ENCODE assay signal across 17 cellular contexts in the genomic region with DNA sequence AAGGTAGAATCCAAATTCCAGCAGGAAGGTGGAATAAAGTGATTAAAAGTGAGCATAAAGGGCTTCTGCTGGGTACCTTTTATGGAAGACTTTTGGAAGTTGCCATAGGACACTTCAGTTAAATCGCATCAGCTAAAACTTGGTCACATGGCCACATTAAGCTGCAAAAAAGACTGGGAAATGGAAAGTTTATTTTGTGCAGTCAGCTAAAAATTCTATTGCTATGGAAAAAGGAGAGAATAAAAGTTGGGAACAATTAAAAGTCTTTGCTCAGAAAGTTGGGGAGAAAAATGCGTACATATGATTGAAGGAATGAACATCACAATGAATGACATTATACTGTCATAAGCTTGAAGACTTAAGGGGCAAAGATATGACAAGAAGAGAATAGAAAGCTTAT. TPM values are rescaled to one million over a fixed set of nuclear protein-coding genes. Genes with fewer than 3 reads are reported as not detected.
DNase-seq lines count a peak whose midpoint lies in the region; ATAC-seq, FAIRE-seq and TF ChIP-seq lines count a peak whose summit lies in the region.
"Had no signal": no experiment of that assay in that cellular context is flagged by ENCODE, and none has a peak within 500 bp of the region (broad histone marks: within the 10 kb centered on the region; RNA-seq: fewer than 3 reads in every experiment).

No MANE protein-coding gene starts in this region.

- peaks cover 2% of the 10 kb centered on the region for H3K9me3 Mint-ChIP-seq in progenitor cell of endocrine pancreas (ENCODE audit: low read depth)
- no peaks in the 10 kb centered on the region for H3K9me3 Mint-ChIP-seq in natural killer cell
- no peaks in the 10 kb centered on the region for H3K9me3 Mint-ChIP-seq in stimulated activated effector memory CD8-positive, alpha-beta T cell treated with anti-CD3 and anti-CD28 coated beads, Interleukin-12 subunit alpha, Interleukin-12 subunit beta, amount 100 ng/mL, for 72 hours
- H3K9me3 Mint-ChIP-seq: CD4-positive, alpha-beta memory T cell had no signal

- H3K9ac ChIP-seq in MM.1S (ENCODE audit: low read length), result peak overlapping the region; percentile 23; the same call in 1 of the 2 replicates
- no peak overlapping the region for H3K9ac ChIP-seq in K562 (ENCODE audit: insufficient read depth in 1 of 2, low read depth in 2 of 2, low read length in 2 of 2)

- no peak for DNase-seq in GM19239 (ENCODE audit: insufficient read length, low spot score)
- no peak for DNase-seq in MM.1S
- no peak for DNase-seq in K562 (ENCODE audit: extremely low read depth in 1 of 4, low spot score in 3 of 4)
- DNase-seq in progenitor cell of endocrine pancreas (ENCODE audit: low spot score, unreplicated experiment), result no peak
- DNase-seq in natural killer cell, result no peak
- DNase-seq in GM10266 (ENCODE audit: extremely low spot score), result no peak
- DNase-seq in epidermal melanocyte (ENCODE audit: insufficient read length, low spot score), result no peak
- DNase-seq in stimulated activated effector memory CD8-positive, alpha-beta T cell treated with anti-CD3 and anti-CD28 coated beads, Interleukin-12 subunit alpha, Interleukin-12 subunit beta, amount 100 ng/mL, for 72 hours (ENCODE audit: low spot score in 2 of 2), result no peak
- DNase-seq: BE2C, DMS79 had no signal

- H3K27me3 ChIP-seq in MM.1S (replicated peaks; ENCODE audit: insufficient read depth, low read length) (no peaks in the 10 kb centered on the region), K562 (ENCODE audit: control insufficient read depth in 2 of 2, insufficient read depth in 2 of 2, low read length in 2 of 2) (no peaks in the 10 kb centered on the region)
- H3K27me3 ChIP-seq: BE2C had no signal

- H3K4me1 Mint-ChIP-seq in progenitor cell of endocrine pancreas (ENCODE audit: low read depth) (peaks cover 17% of the 10 kb centered on the region), natural killer cell (peaks cover 4 to 6% of the 10 kb centered on the region in 2 donors)
- peaks cover 6% of the 10 kb centered on the region for H3K4me1 Mint-ChIP-seq in stimulated activated effector memory CD8-positive, alpha-beta T cell treated with anti-CD3 and anti-CD28 coated beads, Interleukin-12 subunit alpha, Interleukin-12 subunit beta, amount 100 ng/mL, for 72 hours

- H3K27me3 Mint-ChIP-seq in progenitor cell of endocrine pancreas, result no peaks in the 10 kb centered on the region
- peaks cover 3 to 5% of the 10 kb centered on the region in 2 donors for H3K27me3 Mint-ChIP-seq in natural killer cell (ENCODE audit: low read depth in 2 of 2)
- H3K27me3 Mint-ChIP-seq: CD4-positive, alpha-beta memory T cell had no signal

- H4K20me1 ChIP-seq in MM.1S (ENCODE audit: insufficient read depth, low read length), result no peaks in the 10 kb centered on the region
- H4K20me1 ChIP-seq in K562 (replicated peaks; ENCODE audit: control insufficient read depth, insufficient read depth, low read length), result no peaks in the 10 kb centered on the region

- intact Hi-C loops in K562 (cut with micrococcal nuclease), result no loop called here
- intact Hi-C loops in natural killer cell (cut with micrococcal nuclease), result no loop called here

- H3K36me3 ChIP-seq in MM.1S (replicated peaks; ENCODE audit: insufficient read depth, low read length) (no peaks in the 10 kb centered on the region), K562 (ENCODE audit: control insufficient read depth, insufficient read depth, low read length) (no peaks in the 10 kb centered on the region)
- H3K36me3 ChIP-seq: BE2C had no signal

- H3K4me3 ChIP-seq in MM.1S (ENCODE audit: low read length) (0 out of 2 replicates have a peak overlapping the region, but pooled peaks have one; percentile 4), K562 (no peak overlapping the region)

- H3K27ac ChIP-seq in MM.1S (ENCODE audit: low read length) (peak overlapping the region; percentile 83), K562 (ENCODE audit: extremely low read depth, low read depth, low read length) (no peak overlapping the region)
- H3K27ac ChIP-seq: C4-2B, HL-60 had no signal

- H3K27ac Mint-ChIP-seq in progenitor cell of endocrine pancreas, result peak overlapping the region; percentile 43
- no peak overlapping the region for H3K27ac Mint-ChIP-seq in natural killer cell
- H3K27ac Mint-ChIP-seq in stimulated activated effector memory CD8-positive, alpha-beta T cell treated with anti-CD3 and anti-CD28 coated beads, Interleukin-12 subunit alpha, Interleukin-12 subunit beta, amount 100 ng/mL, for 72 hours, result no peak overlapping the region

- peak overlapping the region; percentile 62 for H3K4me2 ChIP-seq in MM.1S (ENCODE audit: low read depth, low read length)
- H3K4me2 ChIP-seq in K562 (ENCODE audit: insufficient read depth, low read length), result no peak overlapping the region

- no peak for TF ChIP-seq POLR2A in K562 (conservative IDR thresholded peaks at IDR 0.05)

- POLR2A ChIA-PET in K562 (lab: Yijun Ruan, JAX), result no interaction called here

- H3K9me2 ChIP-seq in MM.1S (replicated peaks; ENCODE audit: insufficient read depth, low read length), result no peaks in the 10 kb centered on the region

- H3K4me1 ChIP-seq in MM.1S (ENCODE audit: low read length) (peaks cover 19% of the 10 kb centered on the region), K562 (replicated peaks in 1 of 2; ENCODE audit: control insufficient read depth in 2 of 2, insufficient read depth in 2 of 2, low read length in 2 of 2) (no peaks in the 10 kb centered on the region)
- H3K4me1 ChIP-seq: BE2C had no signal

- no peaks in the 10 kb centered on the region for H3K9me3 ChIP-seq in MM.1S (replicated peaks; ENCODE audit: insufficient read depth, low read length)
- no peaks in the 10 kb centered on the region for H3K9me3 ChIP-seq in K562 (replicated peaks; ENCODE audit: control insufficient read depth, insufficient read depth, low read depth, low read length)
- H3K9me3 ChIP-seq: BE2C had no signal

- no peaks in the 10 kb centered on the region for H3K9me1 ChIP-seq in K562 (ENCODE audit: control insufficient read depth, insufficient read depth, low read length)

- H3K4me3 Mint-ChIP-seq in progenitor cell of endocrine pancreas (ENCODE audit: low read depth), result no peak overlapping the region
- no peak overlapping the region for H3K4me3 Mint-ChIP-seq in natural killer cell
- no peak overlapping the region for H3K4me3 Mint-ChIP-seq in stimulated activated effector memory CD8-positive, alpha-beta T cell treated with anti-CD3 and anti-CD28 coated beads, Interleukin-12 subunit alpha, Interleukin-12 subunit beta, amount 100 ng/mL, for 72 hours

- TF ChIP-seq EP300 in K562 (IDR thresholded peaks at IDR 0.05; ENCODE audit: low read length), result no peak

- CTCF ChIA-PET in K562 (lab: Yijun Ruan, JAX; ENCODE audit: low intra/inter-chr PET ratio), result no interaction called here

- TF ChIP-seq RAD21 in K562 (CRISPR knock-in tag; conservative IDR thresholded peaks at IDR 0.05 in 1 of 2, IDR thresholded peaks at IDR 0.05 in 1 of 2), result no peak

- no peaks in the 10 kb centered on the region for H3K79me2 ChIP-seq in MM.1S (ENCODE audit: low read length)
- no peaks in the 10 kb centered on the region for H3K79me2 ChIP-seq in K562 (ENCODE audit: control insufficient read depth, insufficient read depth, low read length)

- in situ Hi-C loops in K562 (cut with MboI), result no loop called here

- no peak for TF ChIP-seq CTCF in MM.1S (IDR thresholded peaks at IDR 0.05; ENCODE audit: low read length)
- TF ChIP-seq CTCF in K562 (IDR thresholded peaks at IDR 0.05 in 2 of 3, conservative IDR thresholded peaks at IDR 0.05 in 1 of 3; ENCODE audit: insufficient read depth in 2 of 3, low read depth in 1 of 3, low read length in 3 of 3), result no peak
- no peak for TF ChIP-seq CTCF in progenitor cell of endocrine pancreas (IDR thresholded peaks at IDR 0.05; ENCODE audit: unreplicated experiment)
- TF ChIP-seq CTCF in natural killer cell (IDR thresholded peaks at IDR 0.05), result no peak
- no peak for TF ChIP-seq CTCF in GM10266 (IDR thresholded peaks at IDR 0.05; ENCODE audit: control insufficient read depth, insufficient read depth, low read depth, missing control alignments)

- FAIRE-seq in GM19239 (lab: Jason Lieb, UNC) (peak; percentile 8), K562 (lab: Jason Lieb, UNC) (no peak)
- FAIRE-seq: GM12892, H54 had no signal

- WGBS in K562 (ENCODE audit: insufficient coverage, low coverage, missing lambda C conversion rate), result 3% methylated on average over 2 of the region's 2 CpGs

- BruUV-seq in K562 (replicated peaks; lab: Mats Ljungman, UMichigan), result no TSS peak

- H2AFZ ChIP-seq in MM.1S (ENCODE audit: low read length) (peak overlapping the region; percentile 38), K562 (ENCODE audit: low read depth, low read length) (no peak overlapping the region)

- no peak for ATAC-seq in K562
- no peak for ATAC-seq in natural killer cell
- ATAC-seq in stimulated activated effector memory CD8-positive, alpha-beta T cell treated with anti-CD3 and anti-CD28 coated beads, Interleukin-12 subunit alpha, Interleukin-12 subunit beta, amount 100 ng/mL, for 72 hours, result no peak

- H3K36me3 Mint-ChIP-seq in progenitor cell of endocrine pancreas (ENCODE audit: insufficient read depth), result no peaks in the 10 kb centered on the region
- no peaks in the 10 kb centered on the region for H3K36me3 Mint-ChIP-seq in natural killer cell
- no peaks in the 10 kb centered on the region for H3K36me3 Mint-ChIP-seq in stimulated activated effector memory CD8-positive, alpha-beta T cell treated with anti-CD3 and anti-CD28 coated beads, Interleukin-12 subunit alpha, Interleukin-12 subunit beta, amount 100 ng/mL, for 72 hours
- H3K36me3 Mint-ChIP-seq: CD4-positive, alpha-beta memory T cell had no signal

- H3F3A ChIP-seq in MM.1S (ENCODE audit: insufficient read depth, low read length), result peaks cover 14% of the 10 kb centered on the region

RNA-seq across cellular contexts. Expression of a gene that starts 49.3 kb away (rescaled TPM):
- not detected in 2 replicates for total RNA-seq in K562 (2011; cell fraction: chromatin; rRNA removed; ENCODE audit: low replicate concordance)
- total RNA-seq in K562 (2011; cell fraction: nucleolus; rRNA removed), result not detected in 2 replicates
- not detected in 2 replicates for total RNA-seq in K562 (2011; cell fraction: nucleoplasm; rRNA removed)
- not detected in 2 replicates for total RNA-seq in K562 (2014; rRNA removed)
- not detected in 2 replicates for total RNA-seq in K562 (2014; rRNA removed; fragmentation: Illumina TruSeq; extraction: Trizol)
- total RNA-seq in K562 (2015; rRNA removed; fragmentation: Illumina TruSeq; extraction: Trizol), result not detected in 2 replicates
- not detected in 2 replicates for total RNA-seq in K562 (2021)
- not detected in 2 replicates for polyA plus RNA-seq in K562 (2011; rRNA removed)
- not detected in 2 replicates for polyA plus RNA-seq in K562 (2011; cell fraction: cytosol; rRNA removed)
- polyA plus RNA-seq in K562 (2011; cell fraction: nucleus; rRNA removed), result not detected in 2 replicates
- 0.01 TPM in 1 of 2 replicates, not detected in the other for polyA plus RNA-seq in K562 (2012)
- not detected in 2 replicates for polyA plus RNA-seq in K562 (2014; fragmentation: Illumina TruSeq; extraction: Trizol)
- not detected for polyA plus RNA-seq in K562 (2014; fragmentation: Nextera tagmentation; extraction: Ambion mirVana)
- not detected in 2 replicates for polyA plus RNA-seq in K562 (2014; rRNA removed)
- not detected in 2 replicates for polyA minus RNA-seq in K562 (2011; rRNA and poly(A)+ RNA removed)
- polyA minus RNA-seq in K562 (2011; cell fraction: cytosol; rRNA and poly(A)+ RNA removed), result not detected in 2 replicates
- polyA minus RNA-seq in K562 (2011; cell fraction: nucleus; rRNA and poly(A)+ RNA removed), result not detected in 2 replicates
- total RNA-seq in progenitor cell of endocrine pancreas, result 0.24 TPM in 1 of 2 replicates, not detected in the other
- total RNA-seq in natural killer cell, result not detected
- total RNA-seq: A172, G401 had no signal
- polyA plus RNA-seq: CD4-positive, alpha-beta memory T cell had no signal
